14 cellular contexts compared by ENCODE assay signal in the genomic region with DNA sequence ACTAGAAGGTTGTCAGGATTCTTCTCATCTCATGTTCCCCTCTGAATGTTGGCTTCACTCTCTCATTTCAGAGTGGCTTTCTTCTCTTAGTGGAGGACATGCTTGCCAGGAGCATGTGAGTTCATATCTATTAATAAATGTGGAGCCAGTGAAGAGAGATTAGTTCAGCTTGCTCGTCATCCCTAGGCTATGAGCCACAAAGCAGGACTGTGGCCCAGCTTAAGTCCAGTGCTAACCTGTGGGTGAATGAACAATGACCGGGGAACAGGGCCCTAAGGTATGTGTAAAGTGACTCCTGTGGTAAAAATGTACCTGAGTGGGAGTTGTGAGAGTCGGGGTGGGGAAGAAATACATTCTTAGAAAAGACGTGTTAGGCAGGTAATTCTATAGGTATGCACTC.
DNase-seq lines count a peak whose midpoint lies in the region; ATAC-seq and TF ChIP-seq lines count a peak whose summit lies in the region.
"Had no signal": no experiment of that assay in that cellular context is flagged by ENCODE, and none has a peak within 500 bp of the region (broad histone marks: within the 10 kb centered on the region; RNA-seq: fewer than 3 reads in every experiment).

No MANE protein-coding gene starts in this region.

- no peak overlapping the region for H2BK120ac ChIP-seq in mesendoderm (ENCODE audit: low read depth, low read length)

- H2BK15ac ChIP-seq in mesendoderm (replicated peaks; ENCODE audit: low read depth), result no peak overlapping the region

- peak overlapping the region; percentile 59 for H3K56ac ChIP-seq in mesendoderm (ENCODE audit: low read length)

- H3K27ac Mint-ChIP-seq in MCF 10A (ENCODE audit: low read depth, unreplicated experiment) (peak overlapping the region; percentile 76), natural killer cell (no peak overlapping the region)

- H3K36me3 ChIP-seq in breast epithelium, result no peaks in the 10 kb centered on the region
- no peaks in the 10 kb centered on the region for H3K36me3 ChIP-seq in esophagus squamous epithelium
- no peaks in the 10 kb centered on the region for H3K36me3 ChIP-seq in mesendoderm (ENCODE audit: control insufficient read depth, insufficient read depth, low read length)
- no peaks in the 10 kb centered on the region for H3K36me3 ChIP-seq in uterus
- H3K36me3 ChIP-seq: SJCRH30, tibial nerve had no signal

- H3K79me2 ChIP-seq in mesendoderm (ENCODE audit: control insufficient read depth, insufficient read depth, low read length), result no peaks in the 10 kb centered on the region

- H3K9me3 Mint-ChIP-seq in MCF 10A (ENCODE audit: unreplicated experiment), result no peaks in the 10 kb centered on the region
- H3K9me3 Mint-ChIP-seq in natural killer cell, result no peaks in the 10 kb centered on the region

- H3K4me3 ChIP-seq in breast epithelium, result no peak overlapping the region
- no peak overlapping the region for H3K4me3 ChIP-seq in esophagus squamous epithelium
- H3K4me3 ChIP-seq in mesendoderm (ENCODE audit: low read length), result no peak overlapping the region
- no peak overlapping the region for H3K4me3 ChIP-seq in uterus
- H3K4me3 ChIP-seq: SJCRH30, tibial nerve had no signal

- H3K4me2 ChIP-seq in mesendoderm (ENCODE audit: low read length), result no peak overlapping the region

- intact Hi-C loops in MCF 10A (cut with micrococcal nuclease) (no loop called here), breast epithelium (cut with DNase I; ENCODE audit: low total_unique reads) (no loop called here), esophagus squamous epithelium (cut with DNase I) (no loop called here), uterus (cut with DNase I; ENCODE audit: low total_unique reads) (no loop called here), natural killer cell (cut with micrococcal nuclease) (no loop called here)

- TF ChIP-seq CTCF in MCF 10A (IDR thresholded peaks at IDR 0.05; ENCODE audit: unreplicated experiment) (no peak), breast epithelium (IDR thresholded peaks at IDR 0.05) (no peak), esophagus squamous epithelium (IDR thresholded peaks at IDR 0.05) (no peak), uterus (IDR thresholded peaks at IDR 0.05) (no peak), natural killer cell (IDR thresholded peaks at IDR 0.05) (no peak)

- no peaks in the 10 kb centered on the region for H3K4me1 ChIP-seq in breast epithelium
- peaks cover 4 to 21% (median 5%) of the 10 kb centered on the region in 3 donors for H3K4me1 ChIP-seq in esophagus squamous epithelium
- peaks cover 2% of the 10 kb centered on the region for H3K4me1 ChIP-seq in mesendoderm (ENCODE audit: control insufficient read depth, low read depth, low read length)
- no peaks in the 10 kb centered on the region for H3K4me1 ChIP-seq in uterus
- H3K4me1 ChIP-seq: SJCRH30, tibial nerve had no signal

- TF ChIP-seq POLR2A in breast epithelium (IDR thresholded peaks at IDR 0.05) (no peak), esophagus squamous epithelium (IDR thresholded peaks at IDR 0.05) (no peak), uterus (IDR thresholded peaks at IDR 0.05) (no peak)

- H3K9ac ChIP-seq in mesendoderm (ENCODE audit: low read length), result no peak overlapping the region

- H3K4me3 Mint-ChIP-seq in MCF 10A (ENCODE audit: unreplicated experiment) (no peak overlapping the region), natural killer cell (no peak overlapping the region)
- H3K4me3 Mint-ChIP-seq: naive thymus-derived CD4-positive, alpha-beta T cell had no signal

- no peak overlapping the region for H4K8ac ChIP-seq in mesendoderm (ENCODE audit: low read depth, low read length)

- H3K36me3 Mint-ChIP-seq in MCF 10A (ENCODE audit: insufficient read depth, unreplicated experiment) (no peaks in the 10 kb centered on the region), natural killer cell (no peaks in the 10 kb centered on the region)

- H4K5ac ChIP-seq in mesendoderm (ENCODE audit: low read length), result no peak overlapping the region

- H3K4ac ChIP-seq in mesendoderm (ENCODE audit: low read depth, low read length), result peak overlapping the region; percentile 20

- no peak for ATAC-seq in natural killer cell
- ATAC-seq: naive thymus-derived CD4-positive, alpha-beta T cell had no signal

- no peaks in the 10 kb centered on the region for H3K9me3 ChIP-seq in breast epithelium
- H3K9me3 ChIP-seq in esophagus squamous epithelium, result no peaks in the 10 kb centered on the region
- no peaks in the 10 kb centered on the region for H3K9me3 ChIP-seq in uterus
- H3K9me3 ChIP-seq: SJCRH30, tibial nerve had no signal

- peak overlapping the region; percentile 68 for H3K18ac ChIP-seq in mesendoderm (ENCODE audit: low read length)

- no peaks in the 10 kb centered on the region for H3K79me1 ChIP-seq in mesendoderm (ENCODE audit: low read length)

- WGBS in esophagus squamous epithelium, 2 donors, result 16 to 64% methylated on average over 4 of the region's 4 CpGs
- WGBS in mesendoderm (ENCODE audit: extremely low coverage, insufficient coverage, low lambda C conversion rate), result no CpG with 5 or more reads among the region's 4 CpGs

- DNase-seq in MCF 10A (ENCODE audit: unreplicated experiment) (peak; percentile 26), breast epithelium (ENCODE audit: low spot score in 2 of 2) (no peak), esophagus squamous epithelium (lab: John Stamatoyannopoulos, UW) (no peak), mesendoderm (no peak), uterus (peak; percentile 65 to 69), activated T-cell treated with anti-CD3 and anti-CD28 coated beads for 4 hours (no peak), NCI-H510A (lab: John Stamatoyannopoulos, UW) (no peak), natural killer cell (no peak)
- DNase-seq: glutamatergic neuron; naive thymus-derived CD4-positive, alpha-beta T cell; NCI-H2171; SJCRH30; stimulated activated CD4-positive, alpha-beta T cell treated with anti-CD3 and anti-CD28 coated beads, Interleukin-4, amount 100 ng/mL, for 1 hour had no signal

- BruUV-seq in MCF 10A (replicated peaks; lab: Mats Ljungman, UMichigan), result no TSS peak

- peak overlapping the region; percentile 10 for H2BK5ac ChIP-seq in mesendoderm (ENCODE audit: low read length)

- peaks cover 6% of the 10 kb centered on the region for H3K4me1 Mint-ChIP-seq in MCF 10A (ENCODE audit: insufficient read depth, unreplicated experiment)
- H3K4me1 Mint-ChIP-seq in natural killer cell, result peaks cover 5% of the 10 kb centered on the region in 2 donors

- no peaks in the 10 kb centered on the region for H3K27me3 Mint-ChIP-seq in MCF 10A (ENCODE audit: insufficient read depth, unreplicated experiment)
- H3K27me3 Mint-ChIP-seq in natural killer cell (ENCODE audit: low read depth in 2 of 2), result peaks cover 0 to 4% of the 10 kb centered on the region in 2 donors
- H3K27me3 Mint-ChIP-seq: naive thymus-derived CD4-positive, alpha-beta T cell had no signal

- H2AK5ac ChIP-seq in mesendoderm (ENCODE audit: low read length), result no peak overlapping the region

- H3K27me3 ChIP-seq in breast epithelium, result no peaks in the 10 kb centered on the region
- no peaks in the 10 kb centered on the region for H3K27me3 ChIP-seq in esophagus squamous epithelium
- H3K27me3 ChIP-seq in mesendoderm (ENCODE audit: insufficient read depth, low read length, poor library complexity), result no peaks in the 10 kb centered on the region
- no peaks in the 10 kb centered on the region for H3K27me3 ChIP-seq in uterus
- H3K27me3 ChIP-seq: SJCRH30, tibial nerve had no signal

- POLR2A ChIA-PET in MCF 10A (lab: Yijun Ruan, JAX), result interaction anchor here (1.2 kb wide), 1 partner anchor 12 kb away, joined by 4 read pairs; no protein-coding TSS in a partner anchor

- CTCF ChIA-PET in MCF 10A (lab: Yijun Ruan, JAX), result no interaction called here

- H3K23ac ChIP-seq in mesendoderm (ENCODE audit: low read length), result no peak overlapping the region

- no peak overlapping the region for H3K27ac ChIP-seq in breast epithelium
- H3K27ac ChIP-seq in esophagus squamous epithelium, result peak overlapping the region in 3 of 4 donors; percentile 21 to 52 (median 22)
- H3K27ac ChIP-seq in mesendoderm (ENCODE audit: low read depth, low read length), result no peak overlapping the region
- H3K27ac ChIP-seq in uterus, result peak overlapping the region; percentile 33 to 35
- H3K27ac ChIP-seq: SJCRH30 had no signal

Comparison
In these comparisons a context has a peak if more than half of its experiments do, and no peak if none do; other contexts are left out.
1. DNase-seq: peak in MCF 10A (single experiment) and uterus (2 of 2); none in breast epithelium (0 of 2), esophagus squamous epithelium (single experiment), mesendoderm (single experiment), activated T-cell treated with anti-CD3 and anti-CD28 coated beads for 4 hours (single experiment), NCI-H510A (single experiment) and natural killer cell (single experiment).
2. H3K27ac ChIP-seq: peak in esophagus squamous epithelium (3 of 4) and uterus (2 of 2); none in breast epithelium (0 of 2) and mesendoderm (single experiment).